ENCODE assay signal across 23 cellular contexts in the genomic region with DNA sequence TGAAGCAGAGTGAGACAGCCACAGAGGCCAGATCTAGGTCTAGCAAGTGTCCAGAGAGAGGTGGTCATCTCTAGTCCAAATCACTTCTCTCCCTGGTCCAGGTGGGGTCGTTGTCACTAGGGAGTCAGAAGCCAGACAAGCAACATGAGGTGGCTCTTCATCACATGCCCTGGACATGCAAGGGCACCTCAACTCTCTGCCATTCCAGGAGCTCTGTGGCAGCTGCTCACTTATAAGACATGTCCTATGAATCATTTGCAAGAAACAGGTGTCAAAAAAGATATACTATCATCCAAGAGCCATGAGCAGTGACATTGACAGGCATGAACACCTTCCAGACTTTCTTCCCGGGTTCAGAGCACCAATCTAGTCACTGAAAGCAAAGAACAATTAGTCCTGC.
A peak's percentile ranks its signal among the peaks of the same experiment; 100 is the strongest.
DNase-seq lines count a peak whose midpoint lies in the region; ATAC-seq and TF ChIP-seq lines count a peak whose summit lies in the region.
"Had no signal": no experiment of that assay in that cellular context is flagged by ENCODE, and none has a peak within 500 bp of the region (broad histone marks: within the 10 kb centered on the region; RNA-seq: fewer than 3 reads in every experiment).

No MANE protein-coding gene starts in this region.

- no peak for TF ChIP-seq POLR2A in heart left ventricle (IDR thresholded peaks at IDR 0.05)
- no peak for TF ChIP-seq POLR2A in gastrocnemius medialis (IDR thresholded peaks at IDR 0.05)

- ATAC-seq in Right ventricle myocardium inferior (peak; percentile 15), left ventricle myocardium superior (peak; percentile 16), heart left ventricle (no peak), gastrocnemius medialis (peak; percentile 84 to 93), left lung (no peak)
- ATAC-seq: A549, GM12878 had no signal

- DNase-seq in Right ventricle myocardium inferior (ENCODE audit: missing footprints) (no peak), left ventricle myocardium inferior (no peak), left ventricle myocardium superior (no peak), heart left ventricle (no peak), gastrocnemius medialis (peak; percentile 24 to 47), islet precursor cell (no peak), left lung (no peak)
- DNase-seq: 8988T; ACHN; AML-193; BE2C; CD4-positive, alpha-beta T cell; CD8-positive, alpha-beta memory T cell; DMS 273 treated with DMSO at 0.1 percent for 48 hours; DMS79; EL; GDM1; GM23248; H7; HCEC 1CT had no signal

- H3K27ac ChIP-seq in left ventricle myocardium inferior (replicated peaks) (no peak overlapping the region), heart left ventricle (no peak overlapping the region), gastrocnemius medialis (peak overlapping the region in 1 of 4 donors; percentile 69), left lung (no peak overlapping the region)
- H3K27ac ChIP-seq: A549; BLaER1 treated with 17β-estradiol and CSF1 and Interleukin-3, amounts not matched to agents 10 nM and 100 nM; GM23248 had no signal

- H3K27me3 ChIP-seq in left ventricle myocardium inferior (ENCODE audit: low read depth), result no peaks in the 10 kb centered on the region
- H3K27me3 ChIP-seq in heart left ventricle, result no peaks in the 10 kb centered on the region
- no peaks in the 10 kb centered on the region for H3K27me3 ChIP-seq in gastrocnemius medialis
- no peaks in the 10 kb centered on the region for H3K27me3 ChIP-seq in left lung
- H3K27me3 ChIP-seq: BE2C; BLaER1 treated with 17β-estradiol and CSF1 and Interleukin-3, amounts not matched to agents 10 nM and 100 nM had no signal

- H3K36me3 ChIP-seq in left ventricle myocardium inferior (no peaks in the 10 kb centered on the region), heart left ventricle (no peaks in the 10 kb centered on the region), gastrocnemius medialis (no peaks in the 10 kb centered on the region), left lung (no peaks in the 10 kb centered on the region)
- H3K36me3 ChIP-seq: BE2C; BLaER1 treated with 17β-estradiol and CSF1 and Interleukin-3, amounts not matched to agents 10 nM and 100 nM had no signal

- no peak overlapping the region for H3K4me3 ChIP-seq in left ventricle myocardium inferior
- no peak overlapping the region for H3K4me3 ChIP-seq in heart left ventricle
- H3K4me3 ChIP-seq in gastrocnemius medialis, result no peak overlapping the region
- no peak overlapping the region for H3K4me3 ChIP-seq in left lung
- H3K4me3 ChIP-seq: A549; BLaER1 treated with 17β-estradiol and CSF1 and Interleukin-3, amounts not matched to agents 10 nM and 100 nM; GM12878; GM23248 had no signal

- 67 to 84% (median 74%) methylated on average over 2 of the region's 2 CpGs for WGBS in heart left ventricle, 4 donors

- TF ChIP-seq CTCF in left ventricle myocardium inferior (IDR thresholded peaks at IDR 0.05; ENCODE audit: borderline replicate concordance), result no peak
- no peak for TF ChIP-seq CTCF in heart left ventricle (IDR thresholded peaks at IDR 0.05)
- TF ChIP-seq CTCF in gastrocnemius medialis (IDR thresholded peaks at IDR 0.05 in 4 of 5, conservative IDR thresholded peaks at IDR 0.05 in 1 of 5), result no peak
- no peak for TF ChIP-seq CTCF in left lung (IDR thresholded peaks at IDR 0.05)

- intact Hi-C loops in Right ventricle myocardium inferior (cut with DNase I), result no loop called here
- intact Hi-C loops in left ventricle myocardium inferior (cut with micrococcal nuclease), result no loop called here
- intact Hi-C loops in left ventricle myocardium superior (cut with micrococcal nuclease), result no loop called here
- intact Hi-C loops in heart left ventricle (cut with DNase I), result no loop called here
- intact Hi-C loops in gastrocnemius medialis (cut with DNase I; ENCODE audit: low total_unique reads), result no loop called here
- intact Hi-C loops in left lung (cut with DNase I), result no loop called here

- H3K9me3 ChIP-seq in left ventricle myocardium inferior (replicated peaks) (no peaks in the 10 kb centered on the region), heart left ventricle (no peaks in the 10 kb centered on the region), gastrocnemius medialis (no peaks in the 10 kb centered on the region), left lung (no peaks in the 10 kb centered on the region)
- H3K9me3 ChIP-seq: A549; BE2C; BLaER1 treated with 17β-estradiol and CSF1 and Interleukin-3, amounts not matched to agents 10 nM and 100 nM had no signal

- peaks cover 33% of the 10 kb centered on the region for H3K4me1 ChIP-seq in left ventricle myocardium inferior
- H3K4me1 ChIP-seq in heart left ventricle, result peaks cover 0 to 10% (median 0%) of the 10 kb centered on the region in 12 donors
- H3K4me1 ChIP-seq in gastrocnemius medialis, result peaks cover 6 to 18% of the 10 kb centered on the region in 2 donors
- H3K4me1 ChIP-seq in left lung, result no peaks in the 10 kb centered on the region
- H3K4me1 ChIP-seq: A549; BE2C; BLaER1 treated with 17β-estradiol and CSF1 and Interleukin-3, amounts not matched to agents 10 nM and 100 nM had no signal

- in situ Hi-C loops in gastrocnemius medialis (cut with MboI; ENCODE audit: low sequenced_read_pairs in 4 of 4), result no loop called here

Comparison
In these comparisons a context has a peak if more than half of its experiments do, and no peak if none do; other contexts are left out.
1. ATAC-seq: peak in Right ventricle myocardium inferior (single experiment), left ventricle myocardium superior (single experiment) and gastrocnemius medialis (2 of 2); none in heart left ventricle (0 of 4) and left lung (single experiment).
2. DNase-seq: peak in gastrocnemius medialis (2 of 2); none in Right ventricle myocardium inferior (single experiment), left ventricle myocardium inferior (single experiment), left ventricle myocardium superior (single experiment), heart left ventricle (0 of 5), islet precursor cell (single experiment) and left lung (0 of 2).